19 cellular contexts compared by ENCODE assay signal in genomic region chr14:59969319-59969718, GRCh38. TPM values are rescaled to one million over a fixed set of nuclear protein-coding genes. Genes with fewer than 3 reads are reported as not detected.
A peak's percentile ranks its signal among the peaks of the same experiment; 100 is the strongest.
DNase-seq lines count a peak whose midpoint lies in the region; ATAC-seq and TF ChIP-seq lines count a peak whose summit lies in the region.
"Had no signal": no experiment of that assay in that cellular context is flagged by ENCODE, and none has a peak within 500 bp of the region (broad histone marks: within the 10 kb centered on the region; RNA-seq: fewer than 3 reads in every experiment).

No MANE protein-coding gene starts in this region.

- H3K4me1 ChIP-seq in prostate gland (replicated peaks) = peaks cover 6% of the 10 kb centered on the region
- H3K4me1 ChIP-seq: psoas muscle, suprapubic skin had no signal

- intact Hi-C loops in prostate gland (cut with DNase I) = loop anchor here (5.0 kb wide), 1 partner anchor 213 kb away; no protein-coding TSS in a partner anchor

- DNase-seq in EH (ENCODE audit: low read depth) (peak; percentile 53), LHCN-M2 (ENCODE audit: low read depth) (peak; percentile 31), brain microvascular endothelial cell (peak; percentile 5), prostate gland (ENCODE audit: low spot score) (peak; percentile 60), SKM-1 (lab: John Stamatoyannopoulos, UW; ENCODE audit: unreplicated experiment) (no peak), NCI-H524 (lab: John Stamatoyannopoulos, UW) (no peak)
- DNase-seq: activated B cell treated with CpG ODN at 0.5 μM for 24 hours; activated naive CD8-positive, alpha-beta T cell treated with anti-CD3 and anti-CD28 coated beads, Interleukin-2, amount 10 ng/mL, durations not matched to agents 7 days and 5 days; effector memory CD8-positive, alpha-beta T cell; NCI-H187 treated with DMSO at 0.1 percent for 48 hours; NCI-H510A; psoas muscle; SHP77; spleen; T-helper 2 cell had no signal

- TF ChIP-seq POLR2A in prostate gland (IDR thresholded peaks at IDR 0.05) = no peak

- H3K27me3 ChIP-seq in brain microvascular endothelial cell (replicated peaks) = no peaks in the 10 kb centered on the region
- no peaks in the 10 kb centered on the region for H3K27me3 ChIP-seq in prostate gland (replicated peaks; ENCODE audit: insufficient read depth)
- H3K27me3 ChIP-seq: BLaER1 treated with 17β-estradiol and CSF1 and Interleukin-3, amounts not matched to agents 10 nM and 100 nM; spleen; suprapubic skin had no signal

- 27% methylated on average over 2 of the region's 2 CpGs for WGBS in prostate gland

- no peaks in the 10 kb centered on the region for H3K36me3 ChIP-seq in brain microvascular endothelial cell (replicated peaks)
- H3K36me3 ChIP-seq in prostate gland = no peaks in the 10 kb centered on the region
- H3K36me3 ChIP-seq: BLaER1 treated with 17β-estradiol and CSF1 and Interleukin-3, amounts not matched to agents 10 nM and 100 nM; spleen; suprapubic skin had no signal

- in situ Hi-C loops in brain microvascular endothelial cell (cut with HindIII; ENCODE audit: low pct_ligation_motif_present, low sequenced_read_pairs) = loop anchor here (25.0 kb wide), 1 partner anchor 193 kb away; the partner anchor contains the start of gene DHRS7

- H3K27ac ChIP-seq in brain microvascular endothelial cell (no peak overlapping the region), prostate gland (peak overlapping the region in 1 of 2 donors; percentile 68)
- H3K27ac ChIP-seq: BLaER1 treated with 17β-estradiol and CSF1 and Interleukin-3, amounts not matched to agents 10 nM and 100 nM; psoas muscle; spleen; suprapubic skin had no signal

- no peak for ATAC-seq in HG02763 (IDR thresholded peaks at IDR 0.05; ENCODE audit: unreplicated experiment)
- ATAC-seq: effector memory CD8-positive, alpha-beta T cell; psoas muscle had no signal

- H3K9me3 ChIP-seq in prostate gland = no peaks in the 10 kb centered on the region
- H3K9me3 ChIP-seq: BLaER1 treated with 17β-estradiol and CSF1 and Interleukin-3, amounts not matched to agents 10 nM and 100 nM; psoas muscle; spleen; suprapubic skin had no signal

- H3K4me3 ChIP-seq in brain microvascular endothelial cell (ENCODE audit: low read depth, low read length) (no peak overlapping the region), prostate gland (no peak overlapping the region)
- H3K4me3 ChIP-seq: BLaER1 treated with 17β-estradiol and CSF1 and Interleukin-3, amounts not matched to agents 10 nM and 100 nM; psoas muscle; spleen; suprapubic skin had no signal

- TF ChIP-seq CTCF in brain microvascular endothelial cell (IDR thresholded peaks at IDR 0.05; ENCODE audit: low read depth, low read length, missing control alignments) (no peak), prostate gland (IDR thresholded peaks at IDR 0.05) (no peak)

RNA-seq across cellular contexts. Expression of gene LRRC9, which starts 49.4 kb away (rescaled TPM):
- total RNA-seq in LHCN-M2 (2014; rRNA removed) (not detected in 2 replicates), prostate gland (1 to 10 TPM; 1.1 to 2.0 TPM)
- not detected for polyA plus RNA-seq in LHCN-M2 (2012)
- total RNA-seq: activated B cell treated with CpG ODN at 0.5 μM for 24 hours; activated naive CD8-positive, alpha-beta T cell treated with anti-CD3 and anti-CD28 coated beads, Interleukin-2, amount 10 ng/mL, durations not matched to agents 7 days and 5 days; activated T-helper 1 cell treated with anti-CD3 and anti-CD28 coated beads, Interleukin-12 subunit alpha, Interleukin-12 subunit beta, Interleukin-2, Interleukin-4 antibody, amounts not matched to agents 30 ng/mL and 10 ng/mL and 1 ng/mL, durations not matched to agents 14 hours and 24 hours and 36 hours; spleen; suprapubic skin had no signal
- polyA plus RNA-seq: spleen had no signal

Comparison
In these comparisons a context has a peak if more than half of its experiments do, and no peak if none do; other contexts are left out.
1. DNase-seq: peak in EH (single experiment), LHCN-M2 (single experiment), brain microvascular endothelial cell (single experiment) and prostate gland (single experiment); none in SKM-1 (single experiment) and NCI-H524 (0 of 2).